24 cellular contexts compared by ENCODE assay signal in the genomic region with DNA sequence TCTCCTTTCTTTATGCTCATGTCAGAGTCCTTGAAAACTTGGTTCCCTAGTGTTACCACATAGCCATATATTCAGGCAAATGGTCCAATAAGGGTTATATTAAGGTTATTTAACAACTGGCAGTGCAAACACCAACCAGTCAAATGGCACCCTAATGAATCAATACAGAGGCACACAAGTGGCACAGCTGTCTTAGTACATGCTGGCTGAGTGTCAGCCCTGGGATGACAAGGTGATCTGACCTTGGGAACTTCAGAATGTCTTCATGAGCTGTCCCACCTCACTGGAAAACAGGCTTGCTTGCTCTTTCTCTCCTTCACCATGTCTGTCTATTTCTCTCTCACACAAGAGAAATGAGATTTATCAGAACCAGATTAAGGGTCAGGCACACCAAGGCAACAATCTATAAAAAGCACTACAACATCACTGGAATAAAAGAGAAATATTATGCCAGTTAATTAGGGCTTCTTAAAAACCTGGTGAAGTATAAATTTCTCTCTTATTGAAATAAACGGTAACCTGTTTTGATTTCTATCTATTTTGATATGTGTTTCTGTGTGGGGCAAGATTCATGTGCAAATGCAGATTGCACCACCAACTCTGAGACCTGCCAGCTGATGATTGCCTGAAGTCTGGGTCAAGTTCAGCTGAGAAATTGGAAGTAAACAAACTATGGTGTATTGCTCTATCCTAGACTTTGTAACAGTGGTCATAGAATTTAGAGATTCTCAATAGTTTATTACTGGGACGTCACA.
"Had no signal": no experiment of that assay in that cellular context is flagged by ENCODE, and none has a peak within 500 bp of the region (broad histone marks: within the 10 kb centered on the region; RNA-seq: fewer than 3 reads in every experiment).

No MANE protein-coding gene starts in this region.

- H3K36me3 ChIP-seq: gastroesophageal sphincter, heart right ventricle, neutrophil, pancreas, sigmoid colon, spleen, thoracic aorta, tibial nerve, upper lobe of left lung had no signal

- H3K4me3 ChIP-seq: dorsolateral prefrontal cortex, gastroesophageal sphincter, heart right ventricle, mucosa of descending colon, pancreas, sigmoid colon, skin epidermis, spleen, thoracic aorta, tibial nerve, upper lobe of left lung had no signal

- H3K9me3 ChIP-seq: mucosa of descending colon, neutrophil, pancreas, sigmoid colon, thoracic aorta, tibial nerve, upper lobe of left lung had no signal

- DNase-seq: dorsolateral prefrontal cortex; effector CD8-positive, alpha-beta T cell; endodermal cell; foreskin keratinocyte; heart right ventricle; hippocampal formation; left cardiac atrium; mesenchymal stem cell; mucosa of descending colon; naive B cell; pancreas; retina; sigmoid colon; spleen; stimulated activated CD4-positive, alpha-beta T cell treated with anti-CD3 and anti-CD28 coated beads, Interleukin-4, amount 100 ng/mL, for 4 hours; stimulated activated naive CD8-positive, alpha-beta T cell treated with anti-CD3 and anti-CD28 coated beads, Interleukin-15, Interleukin-2, amounts not matched to agents 100 U/mL and 50 U/mL, for 24 hours; upper lobe of left lung had no signal

- H3K27ac ChIP-seq: dorsolateral prefrontal cortex, epithelial cell of prostate, foreskin keratinocyte, gastroesophageal sphincter, heart right ventricle, neutrophil, pancreas, sigmoid colon, skin epidermis, spleen, thoracic aorta, tibial nerve, upper lobe of left lung had no signal

- H3K4me1 ChIP-seq: foreskin keratinocyte, gastroesophageal sphincter, pancreas, sigmoid colon, tibial nerve, upper lobe of left lung had no signal

- H3K27me3 ChIP-seq: dorsolateral prefrontal cortex, gastroesophageal sphincter, heart right ventricle, neutrophil, pancreas, sigmoid colon, spleen, tibial nerve, upper lobe of left lung had no signal

- ATAC-seq: esophagus mucosa, foreskin keratinocyte, gastroesophageal sphincter, mucosa of descending colon, pancreas had no signal
